Comparison of ENCODE assay signal across 1 cellular context in the genomic region with DNA sequence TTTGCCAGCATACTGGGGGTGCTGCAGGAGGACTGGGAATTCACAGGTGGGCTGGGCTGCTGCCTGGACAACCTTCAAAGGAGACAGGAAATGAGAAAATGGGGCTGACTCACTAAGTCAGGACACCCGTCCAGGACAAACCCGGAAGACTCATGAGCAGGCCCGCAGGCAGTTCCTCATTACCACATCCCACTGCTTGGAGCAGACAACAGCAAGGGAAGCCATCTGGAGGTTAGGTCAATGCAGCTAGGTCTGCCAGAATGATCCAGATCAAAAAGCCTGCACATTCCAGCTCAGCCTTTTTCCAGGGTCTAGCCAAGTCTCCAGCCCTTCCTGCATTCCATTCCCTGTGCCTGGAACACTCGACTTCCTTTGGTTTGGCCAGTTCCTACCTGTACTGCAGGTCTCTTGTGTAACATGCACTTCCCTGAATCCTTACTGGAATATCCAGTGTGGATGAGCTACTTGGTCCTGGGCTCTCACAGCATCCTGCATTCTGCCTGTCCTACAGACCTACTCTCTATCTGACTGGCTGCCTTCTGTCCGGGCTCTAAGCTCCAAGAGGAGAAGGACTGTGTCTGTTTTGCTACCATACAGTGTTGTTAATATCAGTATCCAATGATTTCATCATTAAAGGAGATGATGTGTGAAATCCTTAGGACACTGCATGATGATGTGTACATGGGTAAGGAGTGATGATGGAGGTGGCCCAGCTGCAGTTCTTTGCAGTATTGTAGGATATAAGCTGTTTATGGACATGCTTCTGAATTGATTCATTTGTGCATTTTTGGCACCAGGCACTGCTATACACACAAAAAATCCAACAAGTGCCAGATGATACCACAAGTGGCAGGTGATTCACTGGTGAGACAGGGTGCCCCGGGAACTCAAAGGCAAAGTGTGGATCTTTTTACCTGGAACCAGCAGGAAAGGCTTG.
TF ChIP-seq lines count a peak whose summit lies in the region.

No MANE protein-coding gene starts in this region.

TF ChIP-seq in SK-N-SH, 30 proteins besides CTCF, POLR2A, EP300 and RAD21 (continued from another document):
- peak; percentile 73 for TF ChIP-seq ELF1 (IDR thresholded peaks at IDR 0.05)
- TF ChIP-seq, protein P1, sequence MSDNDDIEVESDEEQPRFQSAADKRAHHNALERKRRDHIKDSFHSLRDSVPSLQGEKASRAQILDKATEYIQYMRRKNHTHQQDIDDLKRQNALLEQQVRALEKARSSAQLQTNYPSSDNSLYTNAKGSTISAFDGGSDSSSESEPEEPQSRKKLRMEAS (IDR thresholded peaks at IDR 0.05; ENCODE audit: low read depth), result no peak
- TF ChIP-seq JUND (IDR thresholded peaks at IDR 0.05), result peak; percentile 30
